Comparison of ENCODE assay signal across 21 cellular contexts in genomic region chr19:1447565-1447903, GRCh38. TPM values are rescaled to one million over a fixed set of nuclear protein-coding genes. Genes with fewer than 3 reads are reported as not detected.
DNase-seq lines count a peak whose midpoint lies in the region; ATAC-seq and TF ChIP-seq lines count a peak whose summit lies in the region.
"Had no signal": no experiment of that assay in that cellular context is flagged by ENCODE, and none has a peak within 500 bp of the region (broad histone marks: within the 10 kb centered on the region; RNA-seq: fewer than 3 reads in every experiment).

No MANE protein-coding gene starts in this region.

- H3K4me1 ChIP-seq in CD8-positive, alpha-beta memory T cell (ENCODE audit: insufficient read depth, low read length), result peaks cover 9% of the 10 kb centered on the region
- peaks cover 19% of the 10 kb centered on the region for H3K4me1 ChIP-seq in Panc1 (ENCODE audit: control insufficient read depth, insufficient read depth, low read length)
- peaks cover 25 to 47% (median 41%) of the 10 kb centered on the region in 4 donors for H3K4me1 ChIP-seq in esophagus muscularis mucosa

- intact Hi-C loops in Panc1 (cut with micrococcal nuclease; ENCODE audit: unreplicated experiment) (no loop called here), dorsolateral prefrontal cortex (cut with DNase I) (no loop called here), esophagus muscularis mucosa (cut with DNase I) (loop anchor here (10.0 kb wide), 1 partner anchor 67 kb away; the partner anchor contains the start of gene ADAMTSL5)

- peaks cover 48% of the 10 kb centered on the region for H3K27me3 ChIP-seq in CD8-positive, alpha-beta memory T cell (ENCODE audit: insufficient read depth, low read length, poor library complexity, severe bottlenecking)
- no peaks in the 10 kb centered on the region for H3K27me3 ChIP-seq in Panc1 (ENCODE audit: control insufficient read depth, insufficient read depth, low read length)
- peaks cover 0 to 14% (median 0%) of the 10 kb centered on the region in 45 donors for H3K27me3 ChIP-seq in dorsolateral prefrontal cortex
- peaks cover 13 to 74% (median 69%) of the 10 kb centered on the region in 4 donors for H3K27me3 ChIP-seq in esophagus muscularis mucosa

- no peak for ATAC-seq in Panc1
- no peak for ATAC-seq in GM18867 (IDR thresholded peaks at IDR 0.05; ENCODE audit: unreplicated experiment)
- ATAC-seq: activated T-helper 17 cell treated with anti-CD3 and anti-CD28 coated beads, Interleukin-2, amount 50 U/mL, for 72 hours; left ventricle myocardium superior; sciatic nerve had no signal

- H3K4me3 Mint-ChIP-seq in CD8-positive, alpha-beta memory T cell, result peak overlapping the region; percentile 13 to 84 (median 38)
- H3K4me3 Mint-ChIP-seq in neural crest cell, result peak overlapping the region; percentile 85
- H3K4me3 Mint-ChIP-seq: activated T-helper 17 cell treated with anti-CD3 and anti-CD28 coated beads, Interleukin-2, amount 50 U/mL, for 72 hours; stimulated activated naive CD8-positive, alpha-beta T cell treated with anti-CD3 and anti-CD28 coated beads, Interleukin-15, Interleukin-2, amounts not matched to agents 100 ng/mL and 50 ng/mL, for 24 hours had no signal

- TF ChIP-seq CTCF in Panc1 (IDR thresholded peaks at IDR 0.05) (no peak), dorsolateral prefrontal cortex (IDR thresholded peaks at IDR 0.05 in 54 of 56, conservative IDR thresholded peaks at IDR 0.05 in 2 of 56; ENCODE audit: low read depth in 1 of 56, partially characterized antibody in 56 of 56) (no peak), neural crest cell (conservative IDR thresholded peaks at IDR 0.05) (no peak), esophagus muscularis mucosa (IDR thresholded peaks at IDR 0.05) (no peak)

- no peaks in the 10 kb centered on the region for H3K36me3 ChIP-seq in CD8-positive, alpha-beta memory T cell (ENCODE audit: insufficient read depth, low read length)
- H3K36me3 ChIP-seq in Panc1 (ENCODE audit: control insufficient read depth, insufficient read depth, low read length) (no peaks in the 10 kb centered on the region), esophagus muscularis mucosa (peaks cover 0 to 5% (median 4%) of the 10 kb centered on the region in 4 donors)
- H3K36me3 ChIP-seq: prostate gland had no signal

- POLR2A ChIA-PET in CD8-positive, alpha-beta memory T cell (lab: Charles Lee), result no interaction called here
- POLR2A ChIA-PET in Panc1 (lab: Charles Lee), result no interaction called here

- DNase-seq in CD8-positive, alpha-beta memory T cell, result no peak
- DNase-seq in Panc1 (ENCODE audit: low read depth, low spot score) (no peak), dorsolateral prefrontal cortex (no peak), neural crest cell (ENCODE audit: low read depth, low spot score) (no peak), NCI-H2171 (lab: John Stamatoyannopoulos, UW) (no peak), esophagus muscularis mucosa (ENCODE audit: extremely low spot score) (no peak), anterior cingulate cortex (lab: John Stamatoyannopoulos, UW) (no peak)
- DNase-seq: activated CD4-positive, alpha-beta T cell treated with anti-CD3 and anti-CD28 coated beads for 4 hours; DMS153; NCI-H1436 treated with DMSO at 0.1 percent for 48 hours; NCI-H2107 had no signal

- peaks cover 0 to 3% (median 0%) of the 10 kb centered on the region in 3 donors for H3K36me3 Mint-ChIP-seq in CD8-positive, alpha-beta memory T cell
- H3K36me3 Mint-ChIP-seq in neural crest cell (ENCODE audit: low read depth), result peaks cover 3% of the 10 kb centered on the region
- H3K36me3 Mint-ChIP-seq: activated naive CD8-positive, alpha-beta T cell treated with anti-CD3 and anti-CD28 coated beads, Interleukin-2, amount 10 ng/mL, durations not matched to agents 7 days and 5 days had no signal

- TF ChIP-seq POLR2A in esophagus muscularis mucosa (IDR thresholded peaks at IDR 0.05; ENCODE audit: low read depth), result no peak

- in situ Hi-C loops in Panc1 (cut with HindIII; ENCODE audit: low pct_unique_long_range_greater_than_20kb, low sequenced_read_pairs), result no loop called here

- CTCF ChIA-PET in CD8-positive, alpha-beta memory T cell (lab: Charles Lee), result interaction anchor here (1.0 to 1.4 kb wide), 3 partner anchors 10 to 24 kb away, joined by 3 to 4 read pairs (median 3); no protein-coding TSS in a partner anchor
- CTCF ChIA-PET in Panc1 (lab: Charles Lee), result interaction anchor here (0.6 kb wide), 1 partner anchor 345 kb away, joined by 10 read pairs; no protein-coding TSS in a partner anchor

- peaks cover 0 to 2% (median 0%) of the 10 kb centered on the region in 5 donors for H3K9me3 Mint-ChIP-seq in CD8-positive, alpha-beta memory T cell
- no peaks in the 10 kb centered on the region for H3K9me3 Mint-ChIP-seq in neural crest cell
- H3K9me3 Mint-ChIP-seq: activated naive CD8-positive, alpha-beta T cell treated with anti-CD3 and anti-CD28 coated beads, Interleukin-2, amount 10 ng/mL, durations not matched to agents 7 days and 5 days; activated T-helper 17 cell treated with anti-CD3 and anti-CD28 coated beads, Interleukin-2, amount 50 U/mL, for 72 hours; stimulated activated naive CD8-positive, alpha-beta T cell treated with anti-CD3 and anti-CD28 coated beads, Interleukin-15, Interleukin-2, amounts not matched to agents 100 ng/mL and 50 ng/mL, for 24 hours; T-helper 1 cell treated with Interleukin-12 subunit alpha and Interleukin-12 subunit beta and Interleukin-4 antibody, amounts not matched to agents 30 μg/mL and 1 μg/mL, for 36 hours had no signal

- WGBS in esophagus muscularis mucosa, result 57% methylated on average over 3 of the region's 3 CpGs

- peak overlapping the region in 3 of 8 donors; percentile 11 to 62 (median 54) for H3K27ac Mint-ChIP-seq in CD8-positive, alpha-beta memory T cell
- peak overlapping the region; percentile 50 for H3K27ac Mint-ChIP-seq in neural crest cell (ENCODE audit: unreplicated experiment)
- H3K27ac Mint-ChIP-seq: activated naive CD8-positive, alpha-beta T cell treated with anti-CD3 and anti-CD28 coated beads, Interleukin-2, amount 10 ng/mL, durations not matched to agents 7 days and 5 days; activated T-helper 17 cell treated with anti-CD3 and anti-CD28 coated beads, Interleukin-2, amount 50 U/mL, for 72 hours; stimulated activated naive CD8-positive, alpha-beta T cell treated with anti-CD3 and anti-CD28 coated beads, Interleukin-15, Interleukin-2, amounts not matched to agents 100 ng/mL and 50 ng/mL, for 24 hours; T-helper 1 cell treated with Interleukin-12 subunit alpha and Interleukin-12 subunit beta and Interleukin-4 antibody, amounts not matched to agents 30 μg/mL and 1 μg/mL, for 36 hours had no signal

- no peak for TF ChIP-seq EP300 in esophagus muscularis mucosa (IDR thresholded peaks at IDR 0.05)

- no TSS peak for BruUV-seq in Panc1 (replicated peaks; lab: Mats Ljungman, UMichigan)

- H3K27me3 Mint-ChIP-seq in CD8-positive, alpha-beta memory T cell, result peaks cover 36 to 40% of the 10 kb centered on the region in 2 donors
- H3K27me3 Mint-ChIP-seq in neural crest cell (ENCODE audit: low read depth), result peaks cover 60% of the 10 kb centered on the region

- H3K9me3 ChIP-seq in CD8-positive, alpha-beta memory T cell (ENCODE audit: low read length), result no peaks in the 10 kb centered on the region
- H3K9me3 ChIP-seq in Panc1 (ENCODE audit: control insufficient read depth, insufficient read depth, low read depth, low read length) (no peaks in the 10 kb centered on the region), esophagus muscularis mucosa (no peaks in the 10 kb centered on the region)
- H3K9me3 ChIP-seq: prostate gland had no signal

- H3K4me1 Mint-ChIP-seq in CD8-positive, alpha-beta memory T cell, result peaks cover 17 to 37% (median 18%) of the 10 kb centered on the region in 3 donors
- H3K4me1 Mint-ChIP-seq in neural crest cell, result peaks cover 31% of the 10 kb centered on the region
- H3K4me1 Mint-ChIP-seq: activated T-helper 17 cell treated with anti-CD3 and anti-CD28 coated beads, Interleukin-2, amount 50 U/mL, for 72 hours had no signal

- no peak overlapping the region for H3K4me3 ChIP-seq in CD8-positive, alpha-beta memory T cell (ENCODE audit: low read length)
- H3K4me3 ChIP-seq in Panc1 (ENCODE audit: low read depth in 2 of 2, low read length in 2 of 2), result peak overlapping the region; percentile 50 to 52; a peak in 3 of 4 replicates
- H3K4me3 ChIP-seq in dorsolateral prefrontal cortex, result peak overlapping the region in 31 of 59 donors; percentile 55 to 80 (median 69)
- no peak overlapping the region for H3K4me3 ChIP-seq in esophagus muscularis mucosa
- H3K4me3 ChIP-seq: GM23248, prostate gland had no signal

- H3K27ac ChIP-seq in CD8-positive, alpha-beta memory T cell (ENCODE audit: low read depth, low read length), result no peak overlapping the region
- H3K27ac ChIP-seq in Panc1 (ENCODE audit: low read length) (no peak overlapping the region), dorsolateral prefrontal cortex (peak overlapping the region in 35 of 59 donors; percentile 5 to 97 (median 86)), esophagus muscularis mucosa (replicated peaks in 1 of 4) (no peak overlapping the region)
- H3K27ac ChIP-seq: GM23248, prostate gland, RWPE1 had no signal

RNA-seq across cellular contexts. Expression of gene APC2, which starts 2.4 kb away (rescaled TPM):
- under 1 TPM; 0.09 to 0.11 TPM for total RNA-seq in CD8-positive, alpha-beta memory T cell
- not detected for polyA plus RNA-seq in CD8-positive, alpha-beta memory T cell
- total RNA-seq in Panc1 (2021; ENCODE audit: unreplicated experiment) (11.9 TPM), dorsolateral prefrontal cortex (100 to 1,000 TPM; 130 to 289 (median 183) TPM), neural crest cell (39.2 and 43.0 TPM in 2 replicates), esophagus muscularis mucosa (1 to 10 TPM in 2 of 4 donors, under 1 TPM in 2; 0.42 to 1.8 (median 1.2) TPM)
- polyA plus RNA-seq in Panc1 (2012; ENCODE audit: insufficient read length), result 14.5 TPM

RNA-seq across cellular contexts. Expression of gene RPS15, which starts 9.3 kb away (rescaled TPM):
- total RNA-seq in CD8-positive, alpha-beta memory T cell, result 1,000 to 10,000 TPM; 1,485 to 1,540 TPM
- polyA plus RNA-seq in CD8-positive, alpha-beta memory T cell, result 2,756 TPM
- total RNA-seq in Panc1 (2021; ENCODE audit: unreplicated experiment) (1,067 TPM), dorsolateral prefrontal cortex (100 to 1,000 TPM; 343 to 670 (median 497) TPM), neural crest cell (1,578 and 1,580 TPM in 2 replicates), esophagus muscularis mucosa (1,000 to 10,000 TPM; 1,297 to 2,978 (median 2,171) TPM)
- polyA plus RNA-seq in Panc1 (2012; ENCODE audit: insufficient read length), result 2,091 TPM

RNA-seq across cellular contexts. Expression of gene C19orf25, which starts 31.5 kb away (rescaled TPM):
- 10 to 100 TPM; 36.9 to 41.4 TPM for total RNA-seq in CD8-positive, alpha-beta memory T cell
- 56.7 TPM for polyA plus RNA-seq in CD8-positive, alpha-beta memory T cell
- total RNA-seq in Panc1 (2021; ENCODE audit: unreplicated experiment) (34.7 TPM), dorsolateral prefrontal cortex (10 to 100 TPM; 28.3 to 63.0 (median 35.2) TPM), neural crest cell (34.5 and 41.5 TPM in 2 replicates), esophagus muscularis mucosa (10 to 100 TPM; 21.6 to 43.6 (median 29.8) TPM)
- 31.1 TPM for polyA plus RNA-seq in Panc1 (2012; ENCODE audit: insufficient read length)

RNA-seq across cellular contexts. Expression of gene DAZAP1, which starts 40.1 kb away (rescaled TPM):
- total RNA-seq in CD8-positive, alpha-beta memory T cell, result 100 to 1,000 TPM; 253 TPM
- 7.7 TPM for polyA plus RNA-seq in CD8-positive, alpha-beta memory T cell
- total RNA-seq in Panc1 (2021; ENCODE audit: unreplicated experiment), result 195 TPM
- 137 TPM for polyA plus RNA-seq in Panc1 (2012; ENCODE audit: insufficient read length)
- 100 to 1,000 TPM in 3 of 120 experiments, 10 to 100 TPM in 117; 46.4 to 115 (median 70.5) TPM for total RNA-seq in dorsolateral prefrontal cortex
- total RNA-seq in neural crest cell, result 146 and 157 TPM in 2 replicates
- total RNA-seq in esophagus muscularis mucosa, result 10 to 100 TPM; 44.9 to 79.4 (median 52.9) TPM

RNA-seq across cellular contexts. Expression of gene PCSK4, which starts 42.6 kb away (rescaled TPM):
- total RNA-seq in CD8-positive, alpha-beta memory T cell, result 1 to 10 TPM; 1.0 to 1.3 TPM
- 1.0 TPM for polyA plus RNA-seq in CD8-positive, alpha-beta memory T cell
- total RNA-seq in Panc1 (2021; ENCODE audit: unreplicated experiment) (9.9 TPM), dorsolateral prefrontal cortex (10 to 100 TPM in 50 of 120 experiments, 1 to 10 TPM in 70; 4.5 to 20.4 (median 9.5) TPM), neural crest cell (10.4 and 11.7 TPM in 2 replicates), esophagus muscularis mucosa (1 to 10 TPM; 1.9 to 5.4 (median 3.3) TPM)
- 13.5 TPM for polyA plus RNA-seq in Panc1 (2012; ENCODE audit: insufficient read length)

Comparison
In these comparisons a context has a peak if more than half of its experiments do, and no peak if none do; other contexts are left out.
1. H3K27ac ChIP-seq: peak in dorsolateral prefrontal cortex (35 of 59); none in CD8-positive, alpha-beta memory T cell (single experiment), Panc1 (single experiment) and esophagus muscularis mucosa (0 of 4).
2. H3K4me3 ChIP-seq: peak in Panc1 (2 of 2) and dorsolateral prefrontal cortex (31 of 59); none in CD8-positive, alpha-beta memory T cell (single experiment) and esophagus muscularis mucosa (0 of 4).